ENCODE assay signal across 8 cellular contexts in the genomic region with DNA sequence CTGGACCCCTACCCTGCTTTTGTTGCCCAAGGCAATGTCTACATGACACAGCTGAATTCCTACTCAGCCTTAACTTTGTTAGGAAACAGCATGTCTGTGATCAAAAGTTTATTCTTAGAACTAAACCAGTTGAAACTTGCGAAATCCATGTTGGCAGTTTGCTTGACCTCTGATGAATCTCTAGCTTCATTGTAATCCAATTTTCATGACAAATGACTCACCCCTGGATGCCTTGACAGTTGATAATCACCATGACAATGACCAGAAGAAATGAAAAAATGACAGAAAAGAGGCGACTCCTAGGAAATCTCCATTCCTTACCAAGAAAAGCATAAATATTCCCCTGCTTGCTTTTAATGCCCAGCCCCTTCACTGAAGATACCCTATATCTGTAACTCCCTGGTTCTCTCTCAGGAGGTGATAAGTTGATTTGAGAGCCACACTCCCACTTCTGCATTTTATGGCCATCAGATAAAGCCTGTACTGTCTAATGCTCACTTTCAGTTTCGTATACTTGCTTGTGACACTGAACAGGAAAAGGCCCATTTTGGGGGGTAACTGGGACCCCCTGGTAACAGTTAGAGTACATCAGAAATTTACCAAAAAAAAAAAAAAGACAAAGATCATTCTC.
A peak's percentile ranks its signal among the peaks of the same experiment; 100 is the strongest.
DNase-seq lines count a peak whose midpoint lies in the region; ATAC-seq and TF ChIP-seq lines count a peak whose summit lies in the region.
"Had no signal": no experiment of that assay in that cellular context is flagged by ENCODE, and none has a peak within 500 bp of the region (broad histone marks: within the 10 kb centered on the region; RNA-seq: fewer than 3 reads in every experiment).

No MANE protein-coding gene starts in this region.

- BruUV-seq in mammary epithelial cell (replicated peaks; lab: Mats Ljungman, UMichigan): no TSS peak

- H3K9me3 ChIP-seq in mammary epithelial cell (replicated peaks; ENCODE audit: insufficient read depth, low read length) (no peaks in the 10 kb centered on the region), psoas muscle (no peaks in the 10 kb centered on the region), sigmoid colon (no peaks in the 10 kb centered on the region)

- H3K4me2 ChIP-seq in mammary epithelial cell (ENCODE audit: insufficient read depth, low read depth, low read length): peak overlapping the region; percentile 68

- no peak for TF ChIP-seq EP300 in sigmoid colon (IDR thresholded peaks at IDR 0.05)

- H3K27ac ChIP-seq in mammary epithelial cell (ENCODE audit: insufficient read depth, low read depth, low read length): peak overlapping the region; percentile 78
- H3K27ac ChIP-seq in psoas muscle: no peak overlapping the region
- H3K27ac ChIP-seq in sigmoid colon: peak overlapping the region in 1 of 4 donors; percentile 14

- TF ChIP-seq CTCF in mammary epithelial cell (conservative IDR thresholded peaks at IDR 0.05 in 1 of 2, IDR thresholded peaks at IDR 0.05 in 1 of 2; ENCODE audit: extremely low read depth in 1 of 2, insufficient read depth in 1 of 2, low read depth in 1 of 2, low read length in 2 of 2) (no peak), psoas muscle (IDR thresholded peaks at IDR 0.05) (no peak), sigmoid colon (IDR thresholded peaks at IDR 0.05) (no peak)

- peaks cover 26% of the 10 kb centered on the region for H3K4me1 ChIP-seq in mammary epithelial cell (ENCODE audit: insufficient read depth, low read length)
- H3K4me1 ChIP-seq in psoas muscle: no peaks in the 10 kb centered on the region
- H3K4me1 ChIP-seq in sigmoid colon: no peaks in the 10 kb centered on the region

- no peaks in the 10 kb centered on the region for H3K4me1 Mint-ChIP-seq in activated naive CD4-positive, alpha-beta T cell treated with anti-CD3 and anti-CD28 coated beads, Interleukin-2, amount 10 ng/mL, durations not matched to agents 7 days and 5 days

- no peak overlapping the region for H3K27ac Mint-ChIP-seq in activated naive CD4-positive, alpha-beta T cell treated with anti-CD3 and anti-CD28 coated beads, Interleukin-2, amount 10 ng/mL, durations not matched to agents 7 days and 5 days
- H3K27ac Mint-ChIP-seq: T-helper 1 cell treated with Interleukin-12 subunit alpha and Interleukin-12 subunit beta and Interleukin-4 antibody, amounts not matched to agents 30 μg/mL and 1 μg/mL, for 36 hours had no signal

- in situ Hi-C loops in mammary epithelial cell (cut with MboI; ENCODE audit: low sequenced_read_pairs in 2 of 2): loop anchor here (25.0 kb wide), 4 partner anchors 101 to 826 kb away; a partner anchor contains a TSS

- 39% methylated on average over 3 of the region's 3 CpGs for WGBS in mammary epithelial cell (ENCODE audit: low coverage, missing lambda C conversion rate)
- 39 to 60% (median 39%) methylated on average over 3 of the region's 3 CpGs for WGBS in psoas muscle, 3 donors
- 19 to 46% methylated on average over 3 of the region's 3 CpGs for WGBS in sigmoid colon, 2 donors

- H3K36me3 ChIP-seq in mammary epithelial cell (ENCODE audit: insufficient read depth, low read length): no peaks in the 10 kb centered on the region
- H3K36me3 ChIP-seq in psoas muscle (ENCODE audit: insufficient read depth in 1 of 2, low read depth in 1 of 2): no peaks in the 10 kb centered on the region
- H3K36me3 ChIP-seq in sigmoid colon: no peaks in the 10 kb centered on the region

- H4K20me1 ChIP-seq in mammary epithelial cell (ENCODE audit: insufficient read depth, low read length): no peaks in the 10 kb centered on the region

- H3K4me3 Mint-ChIP-seq in activated naive CD4-positive, alpha-beta T cell treated with anti-CD3 and anti-CD28 coated beads, Interleukin-2, amount 10 ng/mL, durations not matched to agents 7 days and 5 days: no peak overlapping the region
- H3K4me3 Mint-ChIP-seq: T-helper 1 cell treated with Interleukin-12 subunit alpha and Interleukin-12 subunit beta and Interleukin-4 antibody, amounts not matched to agents 30 μg/mL and 1 μg/mL, for 36 hours had no signal

- ATAC-seq in GM21515 (IDR thresholded peaks at IDR 0.05; ENCODE audit: unreplicated experiment) (peak; percentile 84), psoas muscle (peak in 3 of 4 donors; percentile 61 to 81 (median 66))

- no peaks in the 10 kb centered on the region for H3K79me2 ChIP-seq in mammary epithelial cell (ENCODE audit: insufficient read depth, low read length)

- intact Hi-C loops in mammary epithelial cell (cut with micrococcal nuclease): loop anchor here (10.0 kb wide), 1 partner anchor 83 kb away; no protein-coding TSS in a partner anchor
- intact Hi-C loops in psoas muscle (cut with DNase I): no loop called here
- intact Hi-C loops in sigmoid colon (cut with DNase I): no loop called here

- H3K27me3 Mint-ChIP-seq in activated naive CD4-positive, alpha-beta T cell treated with anti-CD3 and anti-CD28 coated beads, Interleukin-2, amount 10 ng/mL, durations not matched to agents 7 days and 5 days: no peaks in the 10 kb centered on the region

- H3K9me3 Mint-ChIP-seq in activated naive CD4-positive, alpha-beta T cell treated with anti-CD3 and anti-CD28 coated beads, Interleukin-2, amount 10 ng/mL, durations not matched to agents 7 days and 5 days: peaks cover 6% of the 10 kb centered on the region
- H3K9me3 Mint-ChIP-seq: T-helper 1 cell treated with Interleukin-12 subunit alpha and Interleukin-12 subunit beta and Interleukin-4 antibody, amounts not matched to agents 30 μg/mL and 1 μg/mL, for 36 hours had no signal

- H2AFZ ChIP-seq in mammary epithelial cell (ENCODE audit: low read depth, low read length): no peak overlapping the region

- no peaks in the 10 kb centered on the region for H3K36me3 Mint-ChIP-seq in activated naive CD4-positive, alpha-beta T cell treated with anti-CD3 and anti-CD28 coated beads, Interleukin-2, amount 10 ng/mL, durations not matched to agents 7 days and 5 days

- peak; percentile 91 for DNase-seq in HS-5 (ENCODE audit: low read depth)
- DNase-seq in mammary epithelial cell: peak; percentile 93
- DNase-seq in psoas muscle: no peak
- no peak for DNase-seq in mesenteric fat pad (ENCODE audit: low spot score)
- no peak for DNase-seq in sigmoid colon
- DNase-seq in activated naive CD4-positive, alpha-beta T cell treated with anti-CD3 and anti-CD28 coated beads, Interleukin-2, amount 10 ng/mL, durations not matched to agents 7 days and 5 days: no peak

- no peak overlapping the region for H3K9ac ChIP-seq in mammary epithelial cell (ENCODE audit: insufficient read depth, low read length)

- H3K27me3 ChIP-seq in mammary epithelial cell (ENCODE audit: insufficient read depth, low read length) (no peaks in the 10 kb centered on the region), psoas muscle (ENCODE audit: insufficient read depth in 3 of 3, low read length in 2 of 3) (no peaks in the 10 kb centered on the region), sigmoid colon (no peaks in the 10 kb centered on the region)

- CTCF ChIA-PET in mammary epithelial cell (lab: Charles Lee; ENCODE audit: low non-redundant PET): no interaction called here
- CTCF ChIA-PET in activated naive CD4-positive, alpha-beta T cell treated with anti-CD3 and anti-CD28 coated beads, Interleukin-2, amount 10 ng/mL, durations not matched to agents 7 days and 5 days (lab: Charles Lee): no interaction called here

- no peak overlapping the region for H3K4me3 ChIP-seq in mammary epithelial cell (replicated peaks in 1 of 3; ENCODE audit: insufficient read depth in 1 of 3, low read depth in 2 of 3, low read length in 3 of 3)
- no peak overlapping the region for H3K4me3 ChIP-seq in psoas muscle
- H3K4me3 ChIP-seq in sigmoid colon: no peak overlapping the region

- TF ChIP-seq POLR2A in sigmoid colon (IDR thresholded peaks at IDR 0.05): no peak

- dilution Hi-C loops in mammary epithelial cell (cut with HindIII; ENCODE audit: low sequenced_read_pairs): no loop called here

Comparison
In these comparisons a context has a peak if more than half of its experiments do, and no peak if none do; other contexts are left out.
1. DNase-seq: peak in HS-5 (single experiment) and mammary epithelial cell (single experiment); none in psoas muscle (0 of 2), mesenteric fat pad (single experiment), sigmoid colon (single experiment) and activated naive CD4-positive, alpha-beta T cell treated with anti-CD3 and anti-CD28 coated beads, Interleukin-2, amount 10 ng/mL, durations not matched to agents 7 days and 5 days (single experiment).